Comparison of ENCODE assay signal across 2 cellular contexts in genomic region chr6:150826788-150827187, GRCh38.
TF ChIP-seq lines count a peak whose summit lies in the region.

No MANE protein-coding gene starts in this region.

TF ChIP-seq in HEK293, 187 proteins besides CTCF, POLR2A, EP300 and RAD21:
- no peak for TF ChIP-seq ZXDB (tag by site-specific recombination; IDR thresholded peaks at IDR 0.05)
- peak; percentile 66 for TF ChIP-seq ZNF366 (tag by site-specific recombination; conservative IDR thresholded peaks at IDR 0.05)
- no peak for TF ChIP-seq ZSCAN4 (tag by site-specific recombination; IDR thresholded peaks at IDR 0.05)
- no peak for TF ChIP-seq ZSCAN16 (tag by site-specific recombination; IDR thresholded peaks at IDR 0.05)
- TF ChIP-seq RBAK (tag by site-specific recombination; IDR thresholded peaks at IDR 0.05), result no peak
- TF ChIP-seq ZNF157 (tag by site-specific recombination; IDR thresholded peaks at IDR 0.05), result no peak
- peak; percentile 97 for TF ChIP-seq PRDM1 (tag by site-specific recombination; IDR thresholded peaks at IDR 0.05)
- TF ChIP-seq ZSCAN30 (tag by site-specific recombination; IDR thresholded peaks at IDR 0.05), result no peak
- TF ChIP-seq ZBTB20 (tag by site-specific recombination; IDR thresholded peaks at IDR 0.05), result no peak
- no peak for TF ChIP-seq ZEB2 (tag by site-specific recombination; IDR thresholded peaks at IDR 0.05)
- TF ChIP-seq ZNF791 (tag by site-specific recombination; IDR thresholded peaks at IDR 0.05), result no peak

TF ChIP-seq in K562, 482 proteins besides CTCF, POLR2A, EP300 and RAD21:
- peak; percentile 83; the same call in 1 of the 2 replicates for TF ChIP-seq EZH2 (IDR thresholded peaks at IDR 0.05; ENCODE audit: borderline replicate concordance, low read depth, low read length)
- TF ChIP-seq RNF2 (IDR thresholded peaks at IDR 0.05), result 0 out of 2 replicates have a peak, but pooled peaks have one; percentile 4
- peak; percentile 77 for TF ChIP-seq ZNF512 (tag; IDR thresholded peaks at IDR 0.05)
- no peak for TF ChIP-seq SAFB2 (IDR thresholded peaks at IDR 0.05; ENCODE audit: borderline replicate concordance, low read depth, low read length, severe bottlenecking)
TF ChIP-seq in K562: peak in this region for 3.
